Comparison of ENCODE assay signal across 19 cellular contexts in genomic region chr11:77710358-77710757, GRCh38.
A peak's percentile ranks its signal among the peaks of the same experiment; 100 is the strongest.
DNase-seq lines count a peak whose midpoint lies in the region; ATAC-seq, FAIRE-seq and TF ChIP-seq lines count a peak whose summit lies in the region.
"Had no signal": no experiment of that assay in that cellular context is flagged by ENCODE, and none has a peak within 500 bp of the region (broad histone marks: within the 10 kb centered on the region; RNA-seq: fewer than 3 reads in every experiment).

No MANE protein-coding gene starts in this region.

- peaks cover 50% of the 10 kb centered on the region for H3K36me3 Mint-ChIP-seq in stimulated activated memory B cell treated with anti-CD40 and anti-IgM and Interleukin-4, amounts not matched to agents 10 μg/mL and 1 μg/mL and 100 μg/mL, for 72 hours

- H3K27ac Mint-ChIP-seq in stimulated activated memory B cell treated with anti-CD40 and anti-IgM and Interleukin-4, amounts not matched to agents 10 μg/mL and 1 μg/mL and 100 μg/mL, for 72 hours = no peak overlapping the region
- H3K27ac Mint-ChIP-seq: activated CD4-positive, alpha-beta T cell treated with anti-CD3 and anti-CD28 coated beads, Interleukin-2, amount 10 ng/mL, durations not matched to agents 24 days and 14 days; activated naive CD4-positive, alpha-beta T cell treated with anti-CD3 and anti-CD28 coated beads, Interleukin-2, amount 50 U/mL, for 72 hours; stimulated activated naive CD8-positive, alpha-beta T cell treated with anti-CD3 and anti-CD28 coated beads, Interleukin-15, Interleukin-2, amounts not matched to agents 100 ng/mL and 50 ng/mL, for 24 hours had no signal

- H3K4me3 ChIP-seq in bronchial epithelial cell (ENCODE audit: low read depth, low read length) (no peak overlapping the region), psoas muscle (no peak overlapping the region)
- H3K4me3 ChIP-seq: colonic mucosa, hepatocyte, MG63, SK-N-MC, spleen had no signal

- H3K4me3 Mint-ChIP-seq in stimulated activated memory B cell treated with anti-CD40 and anti-IgM and Interleukin-4, amounts not matched to agents 10 μg/mL and 1 μg/mL and 100 μg/mL, for 72 hours = no peak overlapping the region
- H3K4me3 Mint-ChIP-seq: activated CD4-positive, alpha-beta T cell treated with anti-CD3 and anti-CD28 coated beads, Interleukin-2, amount 10 ng/mL, durations not matched to agents 24 days and 14 days; stimulated activated naive CD8-positive, alpha-beta T cell treated with anti-CD3 and anti-CD28 coated beads, Interleukin-15, Interleukin-2, amounts not matched to agents 100 ng/mL and 50 ng/mL, for 24 hours had no signal

- no peaks in the 10 kb centered on the region for H3K27me3 Mint-ChIP-seq in stimulated activated memory B cell treated with anti-CD40 and anti-IgM and Interleukin-4, amounts not matched to agents 10 μg/mL and 1 μg/mL and 100 μg/mL, for 72 hours
- H3K27me3 Mint-ChIP-seq: activated CD4-positive, alpha-beta T cell treated with anti-CD3 and anti-CD28 coated beads, Interleukin-2, amount 10 ng/mL, durations not matched to agents 24 days and 14 days; stimulated activated naive CD8-positive, alpha-beta T cell treated with anti-CD3 and anti-CD28 coated beads, Interleukin-15, Interleukin-2, amounts not matched to agents 100 ng/mL and 50 ng/mL, for 24 hours had no signal

- TF ChIP-seq CTCF in bronchial epithelial cell (IDR thresholded peaks at IDR 0.05; ENCODE audit: insufficient read depth, low read length, severe bottlenecking) = no peak
- no peak for TF ChIP-seq CTCF in psoas muscle (IDR thresholded peaks at IDR 0.05)

- no peaks in the 10 kb centered on the region for H3K27me3 ChIP-seq in bronchial epithelial cell (ENCODE audit: control insufficient read depth, insufficient read depth, low read length)
- no peaks in the 10 kb centered on the region for H3K27me3 ChIP-seq in psoas muscle (ENCODE audit: insufficient read depth in 3 of 3, low read length in 2 of 3)
- H3K27me3 ChIP-seq: colonic mucosa, hepatocyte, MG63, spleen had no signal

- no peaks in the 10 kb centered on the region for H3K9me3 ChIP-seq in psoas muscle
- H3K9me3 ChIP-seq: colonic mucosa, MG63, spleen had no signal

- peaks cover 27% of the 10 kb centered on the region for H3K4me1 Mint-ChIP-seq in stimulated activated memory B cell treated with anti-CD40 and anti-IgM and Interleukin-4, amounts not matched to agents 10 μg/mL and 1 μg/mL and 100 μg/mL, for 72 hours

- DNase-seq in Caki2 (ENCODE audit: low read depth) = peak; percentile 6
- peak; percentile 22 for DNase-seq in M059J (ENCODE audit: low read depth)
- DNase-seq in bronchial epithelial cell (ENCODE audit: low read depth) = peak; percentile 59
- peak; percentile 8 to 23 for DNase-seq in lung microvascular endothelial cell (ENCODE audit: low read depth in 2 of 2)
- DNase-seq in cardiac septum (ENCODE audit: low spot score) = no peak
- DNase-seq in psoas muscle = no peak
- DNase-seq: activated CD4-positive, alpha-beta T cell treated with anti-CD3 and anti-CD28 coated beads, Interleukin-2, amount 10 ng/mL, durations not matched to agents 24 days and 14 days; AML-193; colonic mucosa; MG63; NCI-H1694 treated with DMSO at 0.1 percent for 48 hours; NCI-H510A treated with DMSO at 0.1 percent for 48 hours; spleen had no signal

- in situ Hi-C loops in Caki2 (cut with HindIII; ENCODE audit: low pct_unique_long_range_greater_than_20kb, low sequenced_read_pairs) = no loop called here

- H3K27ac ChIP-seq in psoas muscle = no peak overlapping the region
- H3K27ac ChIP-seq: colonic mucosa, hepatocyte, SK-N-MC, spleen had no signal

- 81 to 91% (median 87%) methylated on average over 1 of the region's 1 CpG for WGBS in psoas muscle, 3 donors

- H3K36me3 ChIP-seq in bronchial epithelial cell (ENCODE audit: control insufficient read depth, insufficient read depth, low read length) (no peaks in the 10 kb centered on the region), psoas muscle (ENCODE audit: insufficient read depth in 1 of 2, low read depth in 1 of 2) (no peaks in the 10 kb centered on the region)
- H3K36me3 ChIP-seq: colonic mucosa had no signal

- no peak for FAIRE-seq in bronchial epithelial cell (lab: Jason Lieb, UNC)

- intact Hi-C loops in cardiac septum (cut with DNase I) = no loop called here
- intact Hi-C loops in psoas muscle (cut with DNase I) = no loop called here

- no peaks in the 10 kb centered on the region for H3K9me3 Mint-ChIP-seq in stimulated activated memory B cell treated with anti-CD40 and anti-IgM and Interleukin-4, amounts not matched to agents 10 μg/mL and 1 μg/mL and 100 μg/mL, for 72 hours
- H3K9me3 Mint-ChIP-seq: activated naive CD4-positive, alpha-beta T cell treated with anti-CD3 and anti-CD28 coated beads, Interleukin-2, amount 50 U/mL, for 72 hours had no signal

- no peak for ATAC-seq in stimulated activated memory B cell treated with anti-CD40 and anti-IgM and Interleukin-4, amounts not matched to agents 10 μg/mL and 1 μg/mL and 100 μg/mL, for 72 hours
- ATAC-seq in psoas muscle = no peak
- ATAC-seq in GM19324 (IDR thresholded peaks at IDR 0.05; ENCODE audit: low FRiP score, unreplicated experiment) = no peak
- ATAC-seq: activated naive CD4-positive, alpha-beta T cell treated with anti-CD3 and anti-CD28 coated beads, Interleukin-2, amount 50 U/mL, for 72 hours had no signal

- no peaks in the 10 kb centered on the region for H3K4me1 ChIP-seq in psoas muscle
- H3K4me1 ChIP-seq: colonic mucosa, spleen had no signal

Comparison
In these comparisons a context has a peak if more than half of its experiments do, and no peak if none do; other contexts are left out.
1. DNase-seq: peak in Caki2 (single experiment), M059J (single experiment), bronchial epithelial cell (single experiment) and lung microvascular endothelial cell (2 of 2); none in cardiac septum (single experiment) and psoas muscle (0 of 2).